ENCODE assay signal across 23 cellular contexts in the genomic region with DNA sequence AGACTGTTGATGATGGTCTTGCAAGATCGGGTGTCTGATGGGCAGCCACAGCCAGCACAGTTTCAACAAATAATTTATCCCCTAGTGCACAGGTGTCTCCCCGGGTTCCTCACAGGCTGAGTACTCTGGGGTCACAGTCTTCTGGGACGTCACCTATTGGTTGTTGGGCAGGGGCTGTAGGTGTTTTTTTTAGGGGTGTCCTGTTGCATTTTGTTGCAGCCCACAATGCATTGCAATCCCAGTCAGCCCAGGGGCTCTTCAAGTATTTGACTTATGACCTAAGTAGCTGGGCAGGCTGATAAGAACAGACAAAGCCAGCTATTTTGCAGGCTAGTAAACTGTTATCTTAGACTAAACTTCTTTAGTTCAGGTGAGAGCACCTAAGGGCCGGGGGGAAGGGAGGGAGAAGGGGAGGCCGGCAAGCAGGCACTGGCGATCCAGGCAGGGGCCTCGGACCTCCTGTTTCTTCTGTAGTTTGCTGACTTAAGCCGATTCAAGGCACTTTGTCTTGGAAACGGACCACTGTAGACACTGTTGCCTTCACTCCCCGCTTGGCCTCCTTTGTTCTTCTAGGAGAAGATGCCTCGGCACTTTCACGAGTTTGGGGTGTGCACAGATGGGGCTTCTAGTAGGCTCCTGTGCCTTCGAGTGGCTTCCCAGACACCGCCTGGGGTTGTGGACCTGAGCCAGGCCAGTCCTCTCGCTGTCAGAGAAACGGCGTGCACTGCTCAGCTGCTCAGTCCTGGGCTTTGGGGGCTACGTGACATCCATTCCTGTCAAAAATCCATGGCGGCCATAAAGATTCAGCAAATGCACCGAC. TPM values are rescaled to one million over a fixed set of nuclear protein-coding genes. Genes with fewer than 3 reads are reported as not detected.
DNase-seq lines count a peak whose midpoint lies in the region; FAIRE-seq and TF ChIP-seq lines count a peak whose summit lies in the region.
"Had no signal": no experiment of that assay in that cellular context is flagged by ENCODE, and none has a peak within 500 bp of the region (broad histone marks: within the 10 kb centered on the region; RNA-seq: fewer than 3 reads in every experiment).

No MANE protein-coding gene starts in this region.

- H3K27ac ChIP-seq in Karpas-422 (ENCODE audit: low read length) (no peak overlapping the region), H1 (ENCODE audit: low read depth, low read length) (no peak overlapping the region)
- H3K27ac ChIP-seq: brain microvascular endothelial cell had no signal

- no peak overlapping the region for H2BK120ac ChIP-seq in H1 (replicated peaks; ENCODE audit: low read depth, low read length)

- H3K14ac ChIP-seq in H1 (ENCODE audit: insufficient read length), result no peak overlapping the region

- no peak overlapping the region for H3K23ac ChIP-seq in H1 (ENCODE audit: insufficient read length)

- peaks cover 10% of the 10 kb centered on the region for H3K27me3 Mint-ChIP-seq in nephron (ENCODE audit: low read depth)
- H3K27me3 Mint-ChIP-seq: activated naive CD8-positive, alpha-beta T cell treated with anti-CD3 and anti-CD28 coated beads, Interleukin-2, amount 50 U/mL, for 24 hours; CD4-positive, alpha-beta memory T cell had no signal

- POLR2A ChIA-PET in H1 (lab: Charles Lee; ENCODE audit: partially characterized antibody), result interaction anchor here (1.3 to 1.5 kb wide), 2 partner anchors 12 to 189 kb away, joined by 3 to 6 read pairs; a partner anchor contains a TSS

- H4K8ac ChIP-seq in H1 (ENCODE audit: extremely low read depth, insufficient read depth, low read length), result no peak overlapping the region

- H3K36me3 ChIP-seq in Karpas-422 (ENCODE audit: insufficient read depth, low read length), result no peaks in the 10 kb centered on the region
- H3K36me3 ChIP-seq in H1 (ENCODE audit: control insufficient read depth in 2 of 4, insufficient read depth in 4 of 4, low read length in 3 of 4), result no peaks in the 10 kb centered on the region
- H3K36me3 ChIP-seq: brain microvascular endothelial cell, tibial nerve had no signal

- no peak overlapping the region for H4K91ac ChIP-seq in H1 (replicated peaks; ENCODE audit: insufficient read length, low read length)

- H2AFZ ChIP-seq in Karpas-422 (ENCODE audit: low read length) (no peak overlapping the region), H1 (ENCODE audit: low read length) (no peak overlapping the region; the same call in 1 of the 2 replicates)

- H3K18ac ChIP-seq in H1 (ENCODE audit: extremely low read depth, low read length), result no peak overlapping the region

- H2BK5ac ChIP-seq in H1 (ENCODE audit: low read depth, low read length), result no peak overlapping the region

- TF ChIP-seq RAD21 in H1 (IDR thresholded peaks at IDR 0.05 in 1 of 2, conservative IDR thresholded peaks at IDR 0.05 in 1 of 2; ENCODE audit: low read depth in 2 of 2, low read length in 2 of 2), result no peak

- H3K27ac Mint-ChIP-seq in nephron, result peak overlapping the region in 2 of 3 experiments; percentile 58 to 72
- H3K27ac Mint-ChIP-seq: activated CD8-positive, alpha-beta memory T cell treated with anti-CD3 and anti-CD28 coated beads, Interleukin-2, amount 10 ng/mL, durations not matched to agents 7 days and 5 days; activated naive CD8-positive, alpha-beta T cell treated with anti-CD3 and anti-CD28 coated beads, Interleukin-2, amount 50 U/mL, for 24 hours; CD4-positive, alpha-beta memory T cell had no signal

- no peak overlapping the region; the same call in 1 of the 2 replicates for H2BK12ac ChIP-seq in H1 (ENCODE audit: low read depth, low read length)

- H2BK20ac ChIP-seq in H1 (ENCODE audit: low read length), result no peak overlapping the region

- no peaks in the 10 kb centered on the region for H3K36me3 Mint-ChIP-seq in nephron (ENCODE audit: low read depth)
- H3K36me3 Mint-ChIP-seq: activated CD8-positive, alpha-beta memory T cell treated with anti-CD3 and anti-CD28 coated beads, Interleukin-2, amount 10 ng/mL, durations not matched to agents 7 days and 5 days; CD4-positive, alpha-beta memory T cell had no signal

- peak overlapping the region in 1 of 3 experiments; percentile 24 for H3K4me3 Mint-ChIP-seq in nephron
- H3K4me3 Mint-ChIP-seq: activated CD8-positive, alpha-beta memory T cell treated with anti-CD3 and anti-CD28 coated beads, Interleukin-2, amount 10 ng/mL, durations not matched to agents 7 days and 5 days; activated naive CD8-positive, alpha-beta T cell treated with anti-CD3 and anti-CD28 coated beads, Interleukin-2, amount 50 U/mL, for 24 hours; CD4-positive, alpha-beta memory T cell had no signal

- H3K56ac ChIP-seq in H1 (replicated peaks; ENCODE audit: insufficient read length, low read depth, low read length), result no peak overlapping the region

- H3K79me2 ChIP-seq in Karpas-422 (ENCODE audit: low read length) (no peaks in the 10 kb centered on the region), H1 (ENCODE audit: control insufficient read depth in 1 of 2, insufficient read depth in 2 of 2, low read length in 2 of 2) (no peaks in the 10 kb centered on the region)

- no peaks in the 10 kb centered on the region for H3K27me3 ChIP-seq in Karpas-422 (ENCODE audit: low read length)
- H3K27me3 ChIP-seq in H1 (replicated peaks in 1 of 4; ENCODE audit: control insufficient read depth in 3 of 4, extremely low read depth in 1 of 4, insufficient read depth in 3 of 4, low read length in 3 of 4), result no peaks in the 10 kb centered on the region
- H3K27me3 ChIP-seq: brain microvascular endothelial cell had no signal

- H3K9ac ChIP-seq in Karpas-422 (ENCODE audit: low read length), result no peak overlapping the region
- no peak overlapping the region for H3K9ac ChIP-seq in H1 (replicated peaks in 1 of 4; ENCODE audit: extremely low read depth in 1 of 4, low read depth in 3 of 4, low read length in 3 of 4)

- peaks cover 5% of the 10 kb centered on the region for H3K23me2 ChIP-seq in H1 (ENCODE audit: low read depth, low read length)

- TF ChIP-seq POLR2A in H1 (IDR thresholded peaks at IDR 0.05; ENCODE audit: control extremely low read depth in 1 of 2, low read depth in 2 of 2, low read length in 2 of 2) (no peak), H54 (IDR thresholded peaks at IDR 0.05; ENCODE audit: low read depth, low read length) (no peak)

- no peak overlapping the region for H4K5ac ChIP-seq in H1 (ENCODE audit: insufficient read length, low read depth, low read length)

- TF ChIP-seq EP300 in H1 (IDR thresholded peaks at IDR 0.05; ENCODE audit: borderline replicate concordance in 1 of 2, low read depth in 2 of 2, low read length in 2 of 2), result no peak

- 89% methylated on average over 20 of the region's 20 CpGs; no CpG with 5 or more reads in 1 of the 2 experiments for WGBS in H1 (ENCODE audit: extremely low coverage in 1 of 2, insufficient coverage in 1 of 2, insufficient read length in 1 of 2, insufficient replicate concordance in 2 of 2, low coverage in 1 of 2, low lambda C conversion rate in 2 of 2, missing lambda C conversion rate in 1 of 2), 2 experiments

- in situ Hi-C loops in GM13977 (cut with MboI; ENCODE audit: low pct_unique_long_range_greater_than_20kb, low sequenced_read_pairs, unreplicated experiment), result loop anchor here (25.0 kb wide), 1 partner anchor 461 kb away; no protein-coding TSS in a partner anchor

- no peak overlapping the region for H3K4ac ChIP-seq in H1 (replicated peaks; ENCODE audit: insufficient read length, low read depth, low read length)

- H4K20me1 ChIP-seq in Karpas-422 (ENCODE audit: insufficient read depth, low read depth, low read length), result no peaks in the 10 kb centered on the region; the same call in 1 of the 2 replicates
- no peaks in the 10 kb centered on the region for H4K20me1 ChIP-seq in H1 (replicated peaks in 1 of 2; ENCODE audit: control insufficient read depth in 1 of 2, insufficient read depth in 2 of 2, low read length in 2 of 2)

- H3K4me1 ChIP-seq in Karpas-422 (ENCODE audit: low read length) (peaks cover 23% of the 10 kb centered on the region), H1 (replicated peaks in 1 of 4; ENCODE audit: control insufficient read depth in 3 of 4, insufficient read depth in 4 of 4, low read length in 3 of 4) (peaks cover 4 to 22% (median 12%) of the 10 kb centered on the region in 4 experiments)

- peak; percentile 31 for DNase-seq in ELF-1 (ENCODE audit: low read depth, low spot score)
- peak; percentile 54 for DNase-seq in Karpas-422
- no peak for DNase-seq in H1 (ENCODE audit: low read depth in 1 of 2, low spot score in 2 of 2)
- no peak for DNase-seq in NCI-H1930 (lab: John Stamatoyannopoulos, UW)
- DNase-seq in H54 (ENCODE audit: insufficient read length, low spot score), result no peak
- no peak for DNase-seq in activated CD4-positive, alpha-beta T cell treated with anti-CD3 and anti-CD28 coated beads, Interleukin-2, amount 50 U/mL, for 4 hours
- DNase-seq in GM13977 (ENCODE audit: low spot score), result no peak
- DNase-seq: activated CD4-positive, alpha-beta T cell treated with anti-CD3 and anti-CD28 coated beads for 4 hours; activated CD8-positive, alpha-beta memory T cell treated with anti-CD3 and anti-CD28 coated beads, Interleukin-2, amount 10 ng/mL, durations not matched to agents 7 days and 5 days; activated naive CD8-positive, alpha-beta T cell treated with anti-CD3 and anti-CD28 coated beads, Interleukin-2, amount 50 U/mL, for 24 hours; brain microvascular endothelial cell; CD4-positive, alpha-beta memory T cell; dermis blood vessel endothelial cell; DMS79; NCI-H1417 treated with DMSO at 0.1 percent for 48 hours; NCI-H2171 treated with DMSO at 0.1 percent for 48 hours; NCI-H748 treated with DMSO at 0.1 percent for 48 hours; stimulated activated naive CD4-positive, alpha-beta T cell had no signal

- H3K4me1 Mint-ChIP-seq in nephron, result peaks cover 36% of the 10 kb centered on the region

- CTCF ChIA-PET in H1 (lab: Charles Lee; ENCODE audit: partially characterized antibody), result interaction anchor here (1.8 to 3.6 kb wide), 4 partner anchors 12 to 54 kb away, joined by 4 to 12 read pairs (median 8); no protein-coding TSS in a partner anchor

- H3K9me2 ChIP-seq in Karpas-422 (replicated peaks; ENCODE audit: insufficient read depth, low read length), result no peaks in the 10 kb centered on the region

- peak overlapping the region; percentile 84; the same call in 1 of the 2 replicates for H2BK15ac ChIP-seq in H1 (ENCODE audit: low read length)

- no peak overlapping the region for H2AK5ac ChIP-seq in H1 (ENCODE audit: low read depth, low read length)

- H3K9me3 Mint-ChIP-seq in nephron, result no peaks in the 10 kb centered on the region
- H3K9me3 Mint-ChIP-seq: activated naive CD8-positive, alpha-beta T cell treated with anti-CD3 and anti-CD28 coated beads, Interleukin-2, amount 50 U/mL, for 24 hours; CD4-positive, alpha-beta memory T cell had no signal

- TF ChIP-seq CTCF in H1 (IDR thresholded peaks at IDR 0.05; ENCODE audit: control extremely low read depth in 1 of 3, insufficient read depth in 1 of 3, low read depth in 1 of 3, low read length in 3 of 3) (no peak), nephron (IDR thresholded peaks at IDR 0.05; ENCODE audit: unreplicated experiment in 3 of 3) (no peak), GM13977 (IDR thresholded peaks at IDR 0.05; ENCODE audit: extremely low read depth, insufficient read depth, missing control alignments) (no peak)

- FAIRE-seq in H1 (lab: Jason Lieb, UNC), result no peak
- no peak for FAIRE-seq in H54 (lab: Jason Lieb, UNC)
- FAIRE-seq: frontal cortex, TTC549 had no signal

- no peak overlapping the region for H3K4me3 ChIP-seq in Karpas-422 (ENCODE audit: low read length)
- no peak overlapping the region for H3K4me3 ChIP-seq in H1 (ENCODE audit: extremely low read depth in 1 of 4, insufficient read depth in 2 of 4, low read depth in 3 of 4, low read length in 4 of 4)
- H3K4me3 ChIP-seq: tibial nerve had no signal

- H3K9me3 ChIP-seq in Karpas-422 (ENCODE audit: low read length) (no peaks in the 10 kb centered on the region), H1 (ENCODE audit: insufficient read depth in 2 of 2, low read depth in 1 of 2, low read length in 1 of 2) (no peaks in the 10 kb centered on the region)
- H3K9me3 ChIP-seq: tibial nerve had no signal

- H3K79me1 ChIP-seq in H1 (ENCODE audit: low read depth, low read length), result no peaks in the 10 kb centered on the region

- H3K4me2 ChIP-seq in Karpas-422 (ENCODE audit: low read depth, low read length, poor library complexity, severe bottlenecking), result no peak overlapping the region
- H3K4me2 ChIP-seq in H1 (ENCODE audit: insufficient read depth in 1 of 2, low read depth in 2 of 2, low read length in 2 of 2), result no peak overlapping the region

RNA-seq across cellular contexts. Expression of a gene that starts 33.9 kb away (rescaled TPM):
- not detected in 2 replicates for total RNA-seq in Karpas-422 (2014; rRNA removed; shearing (Covaris generic); ENCODE audit: low replicate concordance)
- total RNA-seq in H1 (2021; fragmentation: NEBNext Ultra II Directional; extraction: Animal tissue kit (Norgen Biotek cat#: 25700)), result 52.0 and 54.3 TPM in 2 replicates
- polyA plus RNA-seq in H1 (2011; rRNA removed), result 34.7 and 47.5 TPM in 2 replicates
- polyA plus RNA-seq in H1 (2011; cell fraction: cytosol; rRNA removed), result 42.5 TPM
- 44.3 TPM for polyA plus RNA-seq in H1 (2011; cell fraction: nucleus; rRNA removed)
- polyA plus RNA-seq in H1 (2012, experiment 1 of 2), result 42.4 to 45.7 TPM (median 42.7 TPM) in 4 replicates
- polyA plus RNA-seq in H1 (2012, experiment 2 of 2), result 43.5 TPM
- polyA plus RNA-seq in H1 (2013, experiment 1 of 2), result 29.8 TPM
- 25.9 TPM for polyA plus RNA-seq in H1 (2013, experiment 2 of 2)
- polyA minus RNA-seq in H1 (2011; rRNA and poly(A)+ RNA removed), result 15.8 and 16.3 TPM in 2 replicates
- 33.6 TPM for polyA minus RNA-seq in H1 (2011; cell fraction: cytosol; rRNA and poly(A)+ RNA removed)
- 39.4 TPM for polyA minus RNA-seq in H1 (2011; cell fraction: nucleus; rRNA and poly(A)+ RNA removed)
- total RNA-seq: activated CD8-positive, alpha-beta memory T cell treated with anti-CD3 and anti-CD28 coated beads, Interleukin-2, amount 10 ng/mL, durations not matched to agents 7 days and 5 days; RPMI7951 had no signal

RNA-seq across cellular contexts. Expression of a gene that starts 55.5 kb away (rescaled TPM):
- 8.9 and 10.2 TPM in 2 replicates for total RNA-seq in Karpas-422 (2014; rRNA removed; shearing (Covaris generic); ENCODE audit: low replicate concordance)
- total RNA-seq in H1 (2021; fragmentation: NEBNext Ultra II Directional; extraction: Animal tissue kit (Norgen Biotek cat#: 25700)), result 1.7 and 2.0 TPM in 2 replicates
- polyA plus RNA-seq in H1 (2011; rRNA removed), result 0.74 and 1.3 TPM in 2 replicates
- polyA plus RNA-seq in H1 (2011; cell fraction: cytosol; rRNA removed), result 1.0 TPM
- polyA plus RNA-seq in H1 (2011; cell fraction: nucleus; rRNA removed), result 1.5 TPM
- polyA plus RNA-seq in H1 (2012, experiment 1 of 2), result 0.77 to 1.4 TPM (median 1.2 TPM) in 4 replicates
- 0.49 TPM for polyA plus RNA-seq in H1 (2012, experiment 2 of 2)
- polyA plus RNA-seq in H1 (2013, experiment 1 of 2), result 0.75 TPM
- polyA plus RNA-seq in H1 (2013, experiment 2 of 2), result 0.52 TPM
- 0.34 and 0.76 TPM in 2 replicates for polyA minus RNA-seq in H1 (2011; rRNA and poly(A)+ RNA removed)
- polyA minus RNA-seq in H1 (2011; cell fraction: cytosol; rRNA and poly(A)+ RNA removed), result not detected
- 1.6 TPM for polyA minus RNA-seq in H1 (2011; cell fraction: nucleus; rRNA and poly(A)+ RNA removed)
- total RNA-seq: RPMI7951 had no signal

Comparison
In these comparisons a context has a peak if more than half of its experiments do, and no peak if none do; other contexts are left out.
1. DNase-seq: peak in ELF-1 (single experiment) and Karpas-422 (single experiment); none in H1 (0 of 2), NCI-H1930 (0 of 2), H54 (single experiment), activated CD4-positive, alpha-beta T cell treated with anti-CD3 and anti-CD28 coated beads, Interleukin-2, amount 50 U/mL, for 4 hours (0 of 2) and GM13977 (single experiment).
2. RNA of a gene that starts 33.9 kb away (total RNA-seq): 52.0 to 54.3 TPM in H1; not detected in Karpas-422; every median in the first group is over 10 times any median in the second.